Comparison of ENCODE assay signal across 10 cellular contexts in genomic region chr9:37283730-37284235, GRCh38.
DNase-seq lines count a peak whose midpoint lies in the region; ATAC-seq, FAIRE-seq and TF ChIP-seq lines count a peak whose summit lies in the region.
"Had no signal": no experiment of that assay in that cellular context is flagged by ENCODE, and none has a peak within 500 bp of the region (broad histone marks: within the 10 kb centered on the region; RNA-seq: fewer than 3 reads in every experiment).

No MANE protein-coding gene starts in this region.

- CTCF ChIA-PET in GM12878 (lab: Yijun Ruan, JAX) = interaction anchor here (0.8 to 2.5 kb wide), 9 partner anchors 9 to 249 kb away, joined by 3 to 18 read pairs (median 3); no protein-coding TSS in a partner anchor

- peaks cover 58% of the 10 kb centered on the region for H3K79me2 ChIP-seq in GM12878 (ENCODE audit: control insufficient read depth, insufficient read depth, low read length)

- peak overlapping the region; percentile 69 for H3K4me2 ChIP-seq in GM12878 (ENCODE audit: control insufficient read depth, insufficient read depth)

- peak overlapping the region; percentile 22 for H2AFZ ChIP-seq in GM12878 (ENCODE audit: control insufficient read depth, low read depth, low read length)

- BruUV-seq in GM12878 (replicated peaks; lab: Mats Ljungman, UMichigan) = no TSS peak

- H3K36me3 ChIP-seq in GM12878 (ENCODE audit: control insufficient read depth in 2 of 2, insufficient read depth in 2 of 2, low read length in 1 of 2) (no peaks in the 10 kb centered on the region), ovary (no peaks in the 10 kb centered on the region), esophagus squamous epithelium (no peaks in the 10 kb centered on the region)
- H3K36me3 ChIP-seq: right atrium auricular region had no signal

- no peak for TF ChIP-seq RAD21 in GM12878 (IDR thresholded peaks at IDR 0.05; ENCODE audit: insufficient read depth, low read depth, low read length)

- POLR2A ChIA-PET in GM12878 (lab: Charles Lee) = interaction anchor here (0.6 to 1.9 kb wide), 9 partner anchors 8 to 291 kb away, joined by 3 to 7 read pairs (median 3); no protein-coding TSS in a partner anchor

- TF ChIP-seq CTCF in GM13977 (IDR thresholded peaks at IDR 0.05; ENCODE audit: extremely low read depth, insufficient read depth, missing control alignments) = no peak
- TF ChIP-seq CTCF in GM12878 (IDR thresholded peaks at IDR 0.05 in 2 of 3, conservative IDR thresholded peaks at IDR 0.05 in 1 of 3; ENCODE audit: control insufficient read depth in 2 of 3, extremely low read depth in 1 of 3, insufficient read depth in 1 of 3, low read depth in 3 of 3, low read length in 3 of 3) = no peak
- TF ChIP-seq CTCF in ovary (IDR thresholded peaks at IDR 0.05) = no peak
- TF ChIP-seq CTCF in esophagus squamous epithelium (IDR thresholded peaks at IDR 0.05) = no peak

- H4K20me1 ChIP-seq in GM12878 (ENCODE audit: control insufficient read depth, insufficient read depth) = no peaks in the 10 kb centered on the region

- WGBS in GM12878 (ENCODE audit: insufficient coverage, insufficient replicate concordance, low lambda C conversion rate, missing lambda C conversion rate) = 0% methylated on average over 5 of the region's 5 CpGs
- WGBS in ovary, 3 donors = 71 to 79% (median 74%) methylated on average over 5 of the region's 5 CpGs
- 45 to 50% methylated on average over 5 of the region's 5 CpGs for WGBS in esophagus squamous epithelium, 2 donors

- H3K4me1 ChIP-seq in GM12878 (ENCODE audit: control insufficient read depth, insufficient read depth, low read length) (peaks cover 13% of the 10 kb centered on the region), ovary (ENCODE audit: insufficient read depth) (no peaks in the 10 kb centered on the region), esophagus squamous epithelium (peaks cover 0 to 6% (median 0%) of the 10 kb centered on the region in 3 donors)
- H3K4me1 ChIP-seq: right atrium auricular region had no signal

- DNase-seq in GM13977 (ENCODE audit: low spot score) = peak; percentile 34
- peak; percentile 72 for DNase-seq in GM12878 (ENCODE audit: low read depth, low spot score)
- peak; percentile 39 for DNase-seq in retina
- DNase-seq in ovary = no peak
- DNase-seq in NCI-H146 treated with DMSO at 0.1 percent for 48 hours (lab: John Stamatoyannopoulos, UW; ENCODE audit: unreplicated experiment) = no peak
- DNase-seq in esophagus squamous epithelium (lab: John Stamatoyannopoulos, UW) = no peak
- no peak for DNase-seq in ureter (ENCODE audit: low spot score)
- DNase-seq: effector CD4-positive, alpha-beta T cell had no signal

- ATAC-seq in HG03432 (IDR thresholded peaks at IDR 0.05; ENCODE audit: unreplicated experiment) (peak; percentile 65), GM12878 (peak; percentile 63)

- RAD21 ChIA-PET in GM12878 (lab: Charles Lee; ENCODE audit: unreplicated experiment) = interaction anchor here (0.9 to 8.6 kb wide), 18 partner anchors 10 to 288 kb away, joined by 3 to 104 read pairs (median 4); no protein-coding TSS in a partner anchor

- H3K9me3 ChIP-seq in GM12878 (replicated peaks; ENCODE audit: control insufficient read depth, insufficient read depth, low read length) (peaks cover 2% of the 10 kb centered on the region; the same call in 2 of the 3 replicates), ovary (no peaks in the 10 kb centered on the region), esophagus squamous epithelium (no peaks in the 10 kb centered on the region)
- H3K9me3 ChIP-seq: right atrium auricular region had no signal

- in situ Hi-C loops in GM13977 (cut with MboI; ENCODE audit: low pct_unique_long_range_greater_than_20kb, low sequenced_read_pairs, unreplicated experiment) = no loop called here
- in situ Hi-C loops in GM12878 (cut with MboI) = no loop called here

- TF ChIP-seq EP300 in GM12878 (IDR thresholded peaks at IDR 0.05; ENCODE audit: borderline replicate concordance in 1 of 2, control insufficient read depth in 1 of 2, low read depth in 2 of 2, low read length in 2 of 2) (0 out of 4 replicates have a peak, but pooled peaks of 1 of the 2 experiments have one; percentile 37), ovary (IDR thresholded peaks at IDR 0.05) (no peak)

- H3K27ac ChIP-seq in GM12878 (ENCODE audit: control insufficient read depth, insufficient read depth) (peak overlapping the region; percentile 84), ovary (no peak overlapping the region), esophagus squamous epithelium (no peak overlapping the region)
- H3K27ac ChIP-seq: right atrium auricular region had no signal

- H3K27me3 ChIP-seq in GM12878 (replicated peaks in 1 of 2; ENCODE audit: control insufficient read depth in 2 of 2, insufficient read depth in 2 of 2, low read length in 1 of 2) (no peaks in the 10 kb centered on the region), ovary (no peaks in the 10 kb centered on the region), esophagus squamous epithelium (no peaks in the 10 kb centered on the region)
- H3K27me3 ChIP-seq: right atrium auricular region had no signal

- H3K9ac ChIP-seq in GM12878 (ENCODE audit: control insufficient read depth, insufficient read depth, low read length) = peak overlapping the region; percentile 50; the same call in 1 of the 2 replicates

- intact Hi-C loops in GM12878 (cut with micrococcal nuclease; ENCODE audit: unreplicated experiment) (loop anchor here (2.0 kb wide), 1 partner anchor 125 kb away; no protein-coding TSS in a partner anchor), ovary (cut with DNase I) (no loop called here), esophagus squamous epithelium (cut with DNase I) (no loop called here)

- SMC1A ChIA-PET in GM12878 (lab: Charles Lee; ENCODE audit: uncharacterized antibody, unreplicated experiment) = interaction anchor here (0.6 to 2.5 kb wide), 26 partner anchors 9 to 411 kb away, joined by 3 to 19 read pairs (median 6); no protein-coding TSS in a partner anchor

- TF ChIP-seq POLR2A in GM12878 (IDR thresholded peaks at IDR 0.05; ENCODE audit: low read depth, low read length) (no peak), ovary (IDR thresholded peaks at IDR 0.05) (no peak), esophagus squamous epithelium (IDR thresholded peaks at IDR 0.05) (no peak)

- H3K4me3 ChIP-seq in GM12878 (peak overlapping the region; percentile 57), ovary (no peak overlapping the region), esophagus squamous epithelium (no peak overlapping the region)
- H3K4me3 ChIP-seq: right atrium auricular region had no signal

- peak; percentile 89 for FAIRE-seq in GM12878 (lab: Jason Lieb, UNC)

TF ChIP-seq in GM12878, 131 proteins besides CTCF, POLR2A, EP300 and RAD21 (continues in another document):
- TF ChIP-seq FOS (IDR thresholded peaks at IDR 0.05; ENCODE audit: borderline replicate concordance, extremely low read depth, insufficient read length) (no peak), RUNX3 (IDR thresholded peaks at IDR 0.05; ENCODE audit: low read length) (peak; percentile 85), PAX5 (IDR thresholded peaks at IDR 0.05; ENCODE audit: borderline replicate concordance, low read depth, low read length) (no peak), WRNIP1 (IDR thresholded peaks at IDR 0.05; ENCODE audit: borderline replicate concordance, low read depth, low read length) (no peak)
- TF ChIP-seq, protein P1, sequence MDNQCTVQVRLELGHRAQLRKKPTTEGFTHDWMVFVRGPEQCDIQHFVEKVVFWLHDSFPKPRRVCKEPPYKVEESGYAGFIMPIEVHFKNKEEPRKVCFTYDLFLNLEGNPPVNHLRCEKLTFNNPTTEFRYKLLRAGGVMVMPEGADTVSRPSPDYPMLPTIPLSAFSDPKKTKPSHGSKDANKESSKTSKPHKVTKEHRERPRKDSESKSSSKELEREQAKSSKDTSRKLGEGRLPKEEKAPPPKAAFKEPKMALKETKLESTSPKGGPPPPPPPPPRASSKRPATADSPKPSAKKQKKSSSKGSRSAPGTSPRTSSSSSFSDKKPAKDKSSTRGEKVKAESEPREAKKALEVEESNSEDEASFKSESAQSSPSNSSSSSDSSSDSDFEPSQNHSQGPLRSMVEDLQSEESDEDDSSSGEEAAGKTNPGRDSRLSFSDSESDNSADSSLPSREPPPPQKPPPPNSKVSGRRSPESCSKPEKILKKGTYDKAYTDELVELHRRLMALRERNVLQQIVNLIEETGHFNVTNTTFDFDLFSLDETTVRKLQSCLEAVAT (IDR thresholded peaks at IDR 0.05) = no peak; the same call in 1 of the 2 replicates
- TF ChIP-seq, protein P2, sequence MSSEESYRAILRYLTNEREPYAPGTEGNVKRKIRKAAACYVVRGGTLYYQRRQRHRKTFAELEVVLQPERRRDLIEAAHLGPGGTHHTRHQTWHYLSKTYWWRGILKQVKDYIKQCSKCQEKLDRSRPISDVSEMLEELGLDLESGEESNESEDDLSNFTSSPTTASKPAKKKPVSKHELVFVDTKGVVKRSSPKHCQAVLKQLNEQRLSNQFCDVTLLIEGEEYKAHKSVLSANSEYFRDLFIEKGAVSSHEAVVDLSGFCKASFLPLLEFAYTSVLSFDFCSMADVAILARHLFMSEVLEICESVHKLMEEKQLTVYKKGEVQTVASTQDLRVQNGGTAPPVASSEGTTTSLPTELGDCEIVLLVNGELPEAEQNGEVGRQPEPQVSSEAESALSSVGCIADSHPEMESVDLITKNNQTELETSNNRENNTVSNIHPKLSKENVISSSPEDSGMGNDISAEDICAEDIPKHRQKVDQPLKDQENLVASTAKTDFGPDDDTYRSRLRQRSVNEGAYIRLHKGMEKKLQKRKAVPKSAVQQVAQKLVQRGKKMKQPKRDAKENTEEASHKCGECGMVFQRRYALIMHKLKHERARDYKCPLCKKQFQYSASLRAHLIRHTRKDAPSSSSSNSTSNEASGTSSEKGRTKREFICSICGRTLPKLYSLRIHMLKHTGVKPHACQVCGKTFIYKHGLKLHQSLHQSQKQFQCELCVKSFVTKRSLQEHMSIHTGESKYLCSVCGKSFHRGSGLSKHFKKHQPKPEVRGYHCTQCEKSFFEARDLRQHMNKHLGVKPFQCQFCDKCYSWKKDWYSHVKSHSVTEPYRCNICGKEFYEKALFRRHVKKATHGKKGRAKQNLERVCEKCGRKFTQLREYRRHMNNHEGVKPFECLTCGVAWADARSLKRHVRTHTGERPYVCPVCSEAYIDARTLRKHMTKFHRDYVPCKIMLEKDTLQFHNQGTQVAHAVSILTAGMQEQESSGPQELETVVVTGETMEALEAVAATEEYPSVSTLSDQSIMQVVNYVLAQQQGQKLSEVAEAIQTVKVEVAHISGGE (CRISPR knock-in tag; IDR thresholded peaks at IDR 0.05) = no peak

Comparison
In these comparisons a context has a peak if more than half of its experiments do, and no peak if none do; other contexts are left out.
1. DNase-seq: peak in GM13977 (single experiment), GM12878 (single experiment) and retina (single experiment); none in ovary (0 of 5), NCI-H146 treated with DMSO at 0.1 percent for 48 hours (single experiment), esophagus squamous epithelium (single experiment) and ureter (single experiment).